8 cellular contexts compared by ENCODE assay signal in genomic region chr5:181241393-181241975, GRCh38. TPM values are rescaled to one million over a fixed set of nuclear protein-coding genes. Genes with fewer than 3 reads are reported as not detected.
DNase-seq lines count a peak whose midpoint lies in the region; ATAC-seq, FAIRE-seq and TF ChIP-seq lines count a peak whose summit lies in the region.

No MANE protein-coding gene starts in this region.

- FAIRE-seq in D721Med (lab: Jason Lieb, UNC), result no peak

- ATAC-seq in GM21529 (IDR thresholded peaks at IDR 0.05; ENCODE audit: unreplicated experiment), result no peak

- no peaks in the 10 kb centered on the region for H3K27me3 Mint-ChIP-seq in stimulated activated naive CD8-positive, alpha-beta T cell treated with anti-CD3 and anti-CD28 coated beads, Interleukin-15, Interleukin-2, amounts not matched to agents 100 ng/mL and 50 ng/mL, for 24 hours

- H3K9me3 Mint-ChIP-seq in stimulated activated naive CD8-positive, alpha-beta T cell treated with anti-CD3 and anti-CD28 coated beads, Interleukin-15, Interleukin-2, amounts not matched to agents 100 ng/mL and 50 ng/mL, for 24 hours, result no peaks in the 10 kb centered on the region

- H3K36me3 Mint-ChIP-seq in stimulated activated naive CD8-positive, alpha-beta T cell treated with anti-CD3 and anti-CD28 coated beads, Interleukin-15, Interleukin-2, amounts not matched to agents 100 ng/mL and 50 ng/mL, for 24 hours (ENCODE audit: low read depth), result peaks cover 76% of the 10 kb centered on the region

- H3K4me3 Mint-ChIP-seq in stimulated activated naive CD8-positive, alpha-beta T cell treated with anti-CD3 and anti-CD28 coated beads, Interleukin-15, Interleukin-2, amounts not matched to agents 100 ng/mL and 50 ng/mL, for 24 hours, result peak overlapping the region; percentile 98

- peaks cover 85% of the 10 kb centered on the region for H3K4me1 Mint-ChIP-seq in stimulated activated naive CD8-positive, alpha-beta T cell treated with anti-CD3 and anti-CD28 coated beads, Interleukin-15, Interleukin-2, amounts not matched to agents 100 ng/mL and 50 ng/mL, for 24 hours (ENCODE audit: low read depth)

- peak; percentile 54 to 59 for DNase-seq in stimulated activated CD4-positive, alpha-beta T cell treated with anti-CD3 and anti-CD28 coated beads, Interleukin-15, amount 100 ng/mL, for 48 hours (ENCODE audit: low read depth in 2 of 2)
- DNase-seq in stimulated activated CD4-positive, alpha-beta T cell treated with anti-CD3 and anti-CD28 coated beads, Interleukin-2, amount 100 ng/mL, for 48 hours, result no peak
- DNase-seq in activated CD8-positive, alpha-beta memory T cell treated with anti-CD3 and anti-CD28 coated beads, Interleukin-2, amount 50 U/mL, for 24 hours (ENCODE audit: extremely low read depth), result peak; percentile 33
- peak; percentile 62 for DNase-seq in glomerular endothelial cell (ENCODE audit: extremely low read depth, low read depth, low spot score)
- no peak for DNase-seq in D721Med (ENCODE audit: insufficient read length, low spot score)
- no peak for DNase-seq in HUDEP-2 (lab: John Stamatoyannopoulos, UW; ENCODE audit: unreplicated experiment in 76 of 76)

- no peak for TF ChIP-seq CTCF in D721Med (IDR thresholded peaks at IDR 0.05; ENCODE audit: insufficient read depth, missing control alignments)

- H3K27ac Mint-ChIP-seq in stimulated activated naive CD8-positive, alpha-beta T cell treated with anti-CD3 and anti-CD28 coated beads, Interleukin-15, Interleukin-2, amounts not matched to agents 100 ng/mL and 50 ng/mL, for 24 hours, result peak overlapping the region; percentile 100

RNA-seq across cellular contexts. Expression of gene RACK1, which starts 2.2 kb away (rescaled TPM):
- 2,136 and 2,867 TPM in 2 replicates for total RNA-seq in glomerular endothelial cell

RNA-seq across cellular contexts. Expression of gene TRIM41, which starts 18.4 kb away (rescaled TPM):
- total RNA-seq in glomerular endothelial cell, result 10.9 and 12.1 TPM in 2 replicates

RNA-seq across cellular contexts. Expression of gene TRIM52, which starts 19.5 kb away (rescaled TPM):
- 4.0 and 7.1 TPM in 2 replicates for total RNA-seq in glomerular endothelial cell

RNA-seq across cellular contexts. Expression of gene TRIM7, which starts 36.5 kb away (rescaled TPM):
- total RNA-seq in glomerular endothelial cell, result 2.8 and 5.3 TPM in 2 replicates

Comparison
In these comparisons a context has a peak if more than half of its experiments do, and no peak if none do; other contexts are left out.
1. DNase-seq: peak in stimulated activated CD4-positive, alpha-beta T cell treated with anti-CD3 and anti-CD28 coated beads, Interleukin-15, amount 100 ng/mL, for 48 hours (2 of 2), activated CD8-positive, alpha-beta memory T cell treated with anti-CD3 and anti-CD28 coated beads, Interleukin-2, amount 50 U/mL, for 24 hours (single experiment) and glomerular endothelial cell (single experiment); none in stimulated activated CD4-positive, alpha-beta T cell treated with anti-CD3 and anti-CD28 coated beads, Interleukin-2, amount 100 ng/mL, for 48 hours (0 of 2), D721Med (single experiment) and HUDEP-2 (0 of 76).